8 cellular contexts compared by ENCODE assay signal in genomic region chr1:78676347-78676982, GRCh38. TPM values are rescaled to one million over a fixed set of nuclear protein-coding genes. Genes with fewer than 3 reads are reported as not detected.
A peak's percentile ranks its signal among the peaks of the same experiment; 100 is the strongest.
DNase-seq lines count a peak whose midpoint lies in the region; ATAC-seq, FAIRE-seq and TF ChIP-seq lines count a peak whose summit lies in the region.

No MANE protein-coding gene starts in this region.

- dilution Hi-C loops in endothelial cell of umbilical vein (cut with MboI; ENCODE audit: extremely low pct_ligation_motif_present, low sequenced_read_pairs) = no loop called here

- H3K9me3 Mint-ChIP-seq in natural killer cell = no peaks in the 10 kb centered on the region

- no peak overlapping the region for H3K27ac ChIP-seq in WERI-Rb-1
- no peak overlapping the region for H3K27ac ChIP-seq in endothelial cell of umbilical vein (ENCODE audit: insufficient read depth, low read depth, low read length)
- H3K27ac ChIP-seq in transverse colon = no peak overlapping the region

- H3K4me1 Mint-ChIP-seq in natural killer cell = peaks cover 7% of the 10 kb centered on the region in 2 donors

- FAIRE-seq in GM18507 (lab: Jason Lieb, UNC) = peak; percentile 84
- FAIRE-seq in endothelial cell of umbilical vein (lab: Jason Lieb, UNC) = peak; percentile 71

- H3K9me3 ChIP-seq in BE2C (no peaks in the 10 kb centered on the region), WERI-Rb-1 (ENCODE audit: severe bottlenecking) (no peaks in the 10 kb centered on the region), endothelial cell of umbilical vein (replicated peaks; ENCODE audit: control insufficient read depth, insufficient read depth, low read length) (no peaks in the 10 kb centered on the region), transverse colon (no peaks in the 10 kb centered on the region), MG63 (no peaks in the 10 kb centered on the region)

- CTCF ChIA-PET in endothelial cell of umbilical vein (lab: Charles Lee) = interaction anchor here (0.8 to 6.5 kb wide), 12 partner anchors 11 to 549 kb away, joined by 3 to 107 read pairs (median 4); partner anchors contain the start of genes IFI44 and IFI44L

- H3K9ac ChIP-seq in endothelial cell of umbilical vein (replicated peaks; ENCODE audit: extremely low read depth, insufficient read depth, low read length) = no peak overlapping the region

- H3K4me3 ChIP-seq in BE2C (ENCODE audit: low read depth, low read length) = no peak overlapping the region
- no peak overlapping the region for H3K4me3 ChIP-seq in WERI-Rb-1 (ENCODE audit: low read depth, low read length)
- H3K4me3 ChIP-seq in endothelial cell of umbilical vein (replicated peaks in 1 of 3; ENCODE audit: insufficient read depth in 1 of 3, low read depth in 1 of 3, low read length in 3 of 3) = no peak overlapping the region
- H3K4me3 ChIP-seq in transverse colon = no peak overlapping the region
- H3K4me3 ChIP-seq in MG63 = no peak overlapping the region

- H3K4me3 Mint-ChIP-seq in natural killer cell = no peak overlapping the region

- TF ChIP-seq CTCF in BE2C (IDR thresholded peaks at IDR 0.05; ENCODE audit: low read depth, low read length) (peak; percentile 60), WERI-Rb-1 (IDR thresholded peaks at IDR 0.05; ENCODE audit: low read depth, low read length) (peak; percentile 28; the same call in 1 of the 2 replicates), endothelial cell of umbilical vein (IDR thresholded peaks at IDR 0.05; ENCODE audit: extremely low read depth in 1 of 2, insufficient read depth in 1 of 2, low read depth in 1 of 2, low read length in 2 of 2) (peak; percentile 55 to 58), natural killer cell (IDR thresholded peaks at IDR 0.05) (peak; percentile 91), transverse colon (IDR thresholded peaks at IDR 0.05) (peak; percentile 75 to 92 (median 83))

- H3K4me1 ChIP-seq in BE2C (no peaks in the 10 kb centered on the region), endothelial cell of umbilical vein (ENCODE audit: control insufficient read depth, extremely low read depth, insufficient read depth, low read length) (no peaks in the 10 kb centered on the region), transverse colon (no peaks in the 10 kb centered on the region)

- H3K36me3 Mint-ChIP-seq in natural killer cell = no peaks in the 10 kb centered on the region

- no peaks in the 10 kb centered on the region for H3K27me3 ChIP-seq in BE2C
- no peaks in the 10 kb centered on the region for H3K27me3 ChIP-seq in WERI-Rb-1 (ENCODE audit: insufficient read depth, low read depth, severe bottlenecking)
- peaks cover 0 to 3% of the 10 kb centered on the region in 2 experiments for H3K27me3 ChIP-seq in endothelial cell of umbilical vein (ENCODE audit: control insufficient read depth in 2 of 2, insufficient read depth in 2 of 2, low read length in 2 of 2)
- no peaks in the 10 kb centered on the region for H3K27me3 ChIP-seq in transverse colon
- no peaks in the 10 kb centered on the region for H3K27me3 ChIP-seq in MG63

- POLR2A ChIA-PET in endothelial cell of umbilical vein (lab: Charles Lee) = no interaction called here

- no peak overlapping the region for H3K4me2 ChIP-seq in endothelial cell of umbilical vein (ENCODE audit: insufficient read depth, low read length)

- ATAC-seq in natural killer cell = peak in 2 of 3 donors; percentile 59

- peaks cover 0 to 7% of the 10 kb centered on the region in 2 donors for H3K27me3 Mint-ChIP-seq in natural killer cell (ENCODE audit: low read depth in 2 of 2)

- 40 to 43% methylated on average over 9 of the region's 9 CpGs for WGBS in transverse colon (ENCODE audit: low coverage in 1 of 2), 2 donors

- H3K36me3 ChIP-seq in BE2C = no peaks in the 10 kb centered on the region
- no peaks in the 10 kb centered on the region for H3K36me3 ChIP-seq in WERI-Rb-1
- no peaks in the 10 kb centered on the region for H3K36me3 ChIP-seq in endothelial cell of umbilical vein (ENCODE audit: control insufficient read depth in 2 of 2, extremely low read depth in 1 of 2, insufficient read depth in 2 of 2, low read length in 2 of 2)
- H3K36me3 ChIP-seq in transverse colon = no peaks in the 10 kb centered on the region
- no peaks in the 10 kb centered on the region for H3K36me3 ChIP-seq in MG63

- no peak for TF ChIP-seq EP300 in transverse colon (IDR thresholded peaks at IDR 0.05; ENCODE audit: low read depth)

- no peaks in the 10 kb centered on the region for H3K9me1 ChIP-seq in endothelial cell of umbilical vein (replicated peaks; ENCODE audit: control insufficient read depth, extremely low read depth, insufficient read depth, low read length)

- in situ Hi-C loops in transverse colon (cut with MboI; ENCODE audit: low pct_ligation_motif_present in 1 of 4, low pct_unique_long_range_greater_than_20kb in 1 of 4, low sequenced_read_pairs in 3 of 4) = loop anchor here in 2 of 4 donors (10.0 kb wide), 3 partner anchors 52 to 542 kb away; partner anchors contain the start of gene IFI44L (in 1 of the 2)

- intact Hi-C loops in endothelial cell of umbilical vein (cut with micrococcal nuclease) (loop anchor here (1.0 to 2.0 kb wide), 3 partner anchors 59 to 546 kb away; no protein-coding TSS in a partner anchor), natural killer cell (cut with micrococcal nuclease) (loop anchor here (1.0 to 2.0 kb wide), 3 partner anchors 59 to 546 kb away; no protein-coding TSS in a partner anchor), transverse colon (cut with DNase I; ENCODE audit: low total_unique reads) (no loop called here)

- BruUV-seq in endothelial cell of umbilical vein (replicated peaks; lab: Mats Ljungman, UMichigan) = no TSS peak

- no peak overlapping the region for H3K27ac Mint-ChIP-seq in natural killer cell

- no peak overlapping the region for H2AFZ ChIP-seq in endothelial cell of umbilical vein (ENCODE audit: low read depth, low read length)

- DNase-seq in BE2C (peak; percentile 24), GM18507 (ENCODE audit: extremely low spot score, insufficient read length, low read depth) (peak; percentile 12), NCI-H2029 treated with DMSO at 0.1 percent for 48 hours (lab: John Stamatoyannopoulos, UW) (peak; percentile 42), WERI-Rb-1 (peak; percentile 38), endothelial cell of umbilical vein (ENCODE audit: low read depth, low spot score) (peak; percentile 70), natural killer cell (no peak), transverse colon (peak; percentile 38), MG63 (no peak)

- no peak for TF ChIP-seq POLR2A in endothelial cell of umbilical vein (IDR thresholded peaks at IDR 0.05; ENCODE audit: low read depth, low read length)
- no peak for TF ChIP-seq POLR2A in transverse colon (IDR thresholded peaks at IDR 0.05)

- H4K20me1 ChIP-seq in endothelial cell of umbilical vein (replicated peaks; ENCODE audit: control insufficient read depth, extremely low read depth, insufficient read depth, low read length) = no peaks in the 10 kb centered on the region

- no peaks in the 10 kb centered on the region for H3K79me2 ChIP-seq in endothelial cell of umbilical vein (ENCODE audit: control insufficient read depth, insufficient read depth, low read length)

TF ChIP-seq in endothelial cell of umbilical vein, 7 proteins besides CTCF, POLR2A, EP300 and RAD21:
- TF ChIP-seq MAX (IDR thresholded peaks at IDR 0.05; ENCODE audit: insufficient read depth, insufficient read length) (no peak), GATA2 (IDR thresholded peaks at IDR 0.05; ENCODE audit: insufficient read depth, insufficient read length, low read depth, low read length) (peak; percentile 17)

RNA-seq across cellular contexts. Expression of gene IFI44, which starts 26.8 kb away (rescaled TPM):
- not detected for polyA plus RNA-seq in BE2C (2012; ENCODE audit: insufficient read depth, insufficient read length, low read depth)
- total RNA-seq in endothelial cell of umbilical vein (9.6 and 11.8 TPM in 2 replicates), natural killer cell (10 to 100 TPM; 34.6 to 60.2 (median 35.5) TPM), transverse colon (1 to 10 TPM in 2 of 4 donors, not detected in 2; 5.9 to 9.7 TPM)
- polyA plus RNA-seq in endothelial cell of umbilical vein = 10.1 and 12.3 TPM in 2 replicates
- 14.2 and 16.1 TPM in 2 replicates for polyA plus RNA-seq in endothelial cell of umbilical vein (2011; cell fraction: cytosol; rRNA removed)
- 45.8 and 48.3 TPM in 2 replicates for polyA plus RNA-seq in endothelial cell of umbilical vein (2011; cell fraction: nucleus; rRNA removed)
- polyA plus RNA-seq in endothelial cell of umbilical vein (2012) = 17.1 and 29.7 TPM in 2 replicates
- polyA minus RNA-seq in endothelial cell of umbilical vein = 20.1 and 21.7 TPM in 2 replicates
- polyA minus RNA-seq in endothelial cell of umbilical vein (2011; cell fraction: cytosol; rRNA and poly(A)+ RNA removed) = 0.92 TPM
- 24.0 and 30.1 TPM in 2 replicates for polyA minus RNA-seq in endothelial cell of umbilical vein (2011; cell fraction: nucleus; rRNA and poly(A)+ RNA removed)
- total RNA-seq in MG63 (2014; rRNA removed; shearing (Covaris generic); ENCODE audit: low replicate concordance) = 58.6 and 155 TPM in 2 replicates

RNA-seq across cellular contexts. Expression of gene IFI44L, which starts 56.2 kb away (rescaled TPM):
- not detected for polyA plus RNA-seq in BE2C (2012; ENCODE audit: insufficient read depth, insufficient read length, low read depth)
- total RNA-seq in endothelial cell of umbilical vein = 1.5 and 2.8 TPM in 2 replicates
- 1.9 and 2.9 TPM in 2 replicates for polyA plus RNA-seq in endothelial cell of umbilical vein
- 1.9 TPM in 2 replicates for polyA plus RNA-seq in endothelial cell of umbilical vein (2011; cell fraction: cytosol; rRNA removed)
- 8.1 TPM in 2 replicates for polyA plus RNA-seq in endothelial cell of umbilical vein (2011; cell fraction: nucleus; rRNA removed)
- polyA plus RNA-seq in endothelial cell of umbilical vein (2012) = 3.5 and 4.2 TPM in 2 replicates
- 6.2 and 7.1 TPM in 2 replicates for polyA minus RNA-seq in endothelial cell of umbilical vein
- polyA minus RNA-seq in endothelial cell of umbilical vein (2011; cell fraction: cytosol; rRNA and poly(A)+ RNA removed) = 1.0 TPM
- polyA minus RNA-seq in endothelial cell of umbilical vein (2011; cell fraction: nucleus; rRNA and poly(A)+ RNA removed) = 9.0 and 14.1 TPM in 2 replicates
- total RNA-seq in natural killer cell = 10 to 100 TPM in 1 of 3 donors, 1 to 10 TPM in 2; 5.2 to 12.6 (median 6.7) TPM
- total RNA-seq in transverse colon = 1 to 10 TPM in 3 of 4 donors, not detected in 1; 1.8 to 5.5 (median 3.3) TPM
- total RNA-seq in MG63 (2014; rRNA removed; shearing (Covaris generic); ENCODE audit: low replicate concordance) = 0.13 and 15.0 TPM in 2 replicates

Comparison
In these comparisons a context has a peak if more than half of its experiments do, and no peak if none do; other contexts are left out.
1. DNase-seq: peak in BE2C (single experiment), GM18507 (single experiment), NCI-H2029 treated with DMSO at 0.1 percent for 48 hours (single experiment), WERI-Rb-1 (single experiment), endothelial cell of umbilical vein (single experiment) and transverse colon (single experiment); none in natural killer cell (single experiment) and MG63 (single experiment).
2. CTCF ChIP-seq: peak in every context shown above with its lines; median percentile 91 in natural killer cell; 83 in transverse colon; 60 in BE2C; 56 in endothelial cell of umbilical vein; 28 in WERI-Rb-1.